In genomic region chrX:69226459-69227158, GRCh38 we compare ENCODE assay signal across 19 cellular contexts.
DNase-seq lines count a peak whose midpoint lies in the region; ATAC-seq and TF ChIP-seq lines count a peak whose summit lies in the region.
"Had no signal": no experiment of that assay in that cellular context is flagged by ENCODE, and none has a peak within 500 bp of the region (broad histone marks: within the 10 kb centered on the region; RNA-seq: fewer than 3 reads in every experiment).

No MANE protein-coding gene starts in this region.

- H3K4me1 ChIP-seq in HEK293 (ENCODE audit: control insufficient read depth, insufficient read depth, low read length) = no peaks in the 10 kb centered on the region
- H3K4me1 ChIP-seq: Caco-2 had no signal

- H3K9me3 Mint-ChIP-seq in type B pancreatic cell = peaks cover 8% of the 10 kb centered on the region
- no peaks in the 10 kb centered on the region for H3K9me3 Mint-ChIP-seq in WTC11
- H3K9me3 Mint-ChIP-seq: CD4-positive, CD25-positive, alpha-beta regulatory T cell; CD8-positive, alpha-beta T cell had no signal

- POLR2A ChIA-PET in HEK293 (lab: Yijun Ruan, JAX) (no interaction called here), WTC11 (lab: Charles Lee) (no interaction called here)

- no peak for ATAC-seq in activated CD4-positive, CD25-positive, alpha-beta regulatory T cell treated with anti-CD3 and anti-CD28 coated beads, Interleukin-2, amount 50 U/mL, for 24 hours
- ATAC-seq in WTC11 = no peak
- ATAC-seq: CD8-positive, alpha-beta T cell had no signal

- no peak for TF ChIP-seq CTCF in HEK293 (tag by site-specific recombination; IDR thresholded peaks at IDR 0.05)
- no peak for TF ChIP-seq CTCF in type B pancreatic cell (conservative IDR thresholded peaks at IDR 0.05)
- no peak for TF ChIP-seq CTCF in WTC11 (IDR thresholded peaks at IDR 0.05)

- no peaks in the 10 kb centered on the region for H3K9me3 ChIP-seq in HEK293 (ENCODE audit: control insufficient read depth, insufficient read depth, low read depth, low read length)
- H3K9me3 ChIP-seq: BLaER1, Caco-2 had no signal

- H3K27ac Mint-ChIP-seq in type B pancreatic cell (no peak overlapping the region), WTC11 (no peak overlapping the region)
- H3K27ac Mint-ChIP-seq: B cell; CD4-positive, CD25-positive, alpha-beta regulatory T cell; CD8-positive, alpha-beta T cell had no signal

- H3K4me1 Mint-ChIP-seq in type B pancreatic cell (ENCODE audit: unreplicated experiment) (peaks cover 6% of the 10 kb centered on the region), WTC11 (peaks cover 8% of the 10 kb centered on the region)
- H3K4me1 Mint-ChIP-seq: B cell; CD4-positive, CD25-positive, alpha-beta regulatory T cell had no signal

- CTCF ChIA-PET in HEK293 (lab: Yijun Ruan, JAX) = interaction anchor here (0.6 to 0.9 kb wide), 2 partner anchors 404 to 495 kb away, joined by 3 read pairs; no protein-coding TSS in a partner anchor
- CTCF ChIA-PET in WTC11 (lab: Charles Lee) = interaction anchor here (1.1 kb wide), 1 partner anchor 161 kb away, joined by 3 read pairs; no protein-coding TSS in a partner anchor

- no peak overlapping the region for H3K27ac ChIP-seq in HEK293 (ENCODE audit: extremely low read depth, low read depth, low read length)
- H3K27ac ChIP-seq: 22Rv1, BLaER1, C4-2B, GM23248 had no signal

- H3K4me3 Mint-ChIP-seq in type B pancreatic cell (no peak overlapping the region), WTC11 (no peak overlapping the region)
- H3K4me3 Mint-ChIP-seq: B cell; CD4-positive, CD25-positive, alpha-beta regulatory T cell; CD8-positive, alpha-beta T cell had no signal

- H3K36me3 Mint-ChIP-seq in type B pancreatic cell (no peaks in the 10 kb centered on the region), WTC11 (no peaks in the 10 kb centered on the region)
- H3K36me3 Mint-ChIP-seq: CD4-positive, CD25-positive, alpha-beta regulatory T cell; CD8-positive, alpha-beta T cell had no signal

- no peaks in the 10 kb centered on the region for H3K36me3 ChIP-seq in HEK293 (ENCODE audit: control insufficient read depth in 2 of 2, insufficient read depth in 1 of 2, low read length in 2 of 2)
- H3K36me3 ChIP-seq: BLaER1 had no signal

- H3K27me3 Mint-ChIP-seq in type B pancreatic cell (peaks cover 5% of the 10 kb centered on the region), WTC11 (ENCODE audit: low read depth) (peaks cover 77% of the 10 kb centered on the region)
- H3K27me3 Mint-ChIP-seq: CD4-positive, CD25-positive, alpha-beta regulatory T cell had no signal

- H3K4me3 ChIP-seq in HEK293 (ENCODE audit: low read depth, low read length) = no peak overlapping the region
- H3K4me3 ChIP-seq: BLaER1, GM23248 had no signal

- DNase-seq in activated CD4-positive, CD25-positive, alpha-beta regulatory T cell treated with anti-CD3 and anti-CD28 coated beads, Interleukin-2, amount 50 U/mL, for 72 hours = peak; percentile 13
- DNase-seq in islet precursor cell (peak; percentile 25), type B pancreatic cell (ENCODE audit: extremely low spot score, unreplicated experiment) (peak; percentile 34), WTC11 (ENCODE audit: low spot score) (no peak), ureter (ENCODE audit: low spot score) (no peak)
- DNase-seq: Caco-2; CD4-positive, CD25-positive, alpha-beta regulatory T cell; DMS153; DND-41; GM23248; H7; HCEC 1CT had no signal

TF ChIP-seq in HEK293, 187 proteins besides CTCF, POLR2A, EP300 and RAD21 (continues in another document):
- TF ChIP-seq ZNF830 (tag by site-specific recombination; IDR thresholded peaks at IDR 0.05; ENCODE audit: low read depth) = no peak
- TF ChIP-seq, protein P1, sequence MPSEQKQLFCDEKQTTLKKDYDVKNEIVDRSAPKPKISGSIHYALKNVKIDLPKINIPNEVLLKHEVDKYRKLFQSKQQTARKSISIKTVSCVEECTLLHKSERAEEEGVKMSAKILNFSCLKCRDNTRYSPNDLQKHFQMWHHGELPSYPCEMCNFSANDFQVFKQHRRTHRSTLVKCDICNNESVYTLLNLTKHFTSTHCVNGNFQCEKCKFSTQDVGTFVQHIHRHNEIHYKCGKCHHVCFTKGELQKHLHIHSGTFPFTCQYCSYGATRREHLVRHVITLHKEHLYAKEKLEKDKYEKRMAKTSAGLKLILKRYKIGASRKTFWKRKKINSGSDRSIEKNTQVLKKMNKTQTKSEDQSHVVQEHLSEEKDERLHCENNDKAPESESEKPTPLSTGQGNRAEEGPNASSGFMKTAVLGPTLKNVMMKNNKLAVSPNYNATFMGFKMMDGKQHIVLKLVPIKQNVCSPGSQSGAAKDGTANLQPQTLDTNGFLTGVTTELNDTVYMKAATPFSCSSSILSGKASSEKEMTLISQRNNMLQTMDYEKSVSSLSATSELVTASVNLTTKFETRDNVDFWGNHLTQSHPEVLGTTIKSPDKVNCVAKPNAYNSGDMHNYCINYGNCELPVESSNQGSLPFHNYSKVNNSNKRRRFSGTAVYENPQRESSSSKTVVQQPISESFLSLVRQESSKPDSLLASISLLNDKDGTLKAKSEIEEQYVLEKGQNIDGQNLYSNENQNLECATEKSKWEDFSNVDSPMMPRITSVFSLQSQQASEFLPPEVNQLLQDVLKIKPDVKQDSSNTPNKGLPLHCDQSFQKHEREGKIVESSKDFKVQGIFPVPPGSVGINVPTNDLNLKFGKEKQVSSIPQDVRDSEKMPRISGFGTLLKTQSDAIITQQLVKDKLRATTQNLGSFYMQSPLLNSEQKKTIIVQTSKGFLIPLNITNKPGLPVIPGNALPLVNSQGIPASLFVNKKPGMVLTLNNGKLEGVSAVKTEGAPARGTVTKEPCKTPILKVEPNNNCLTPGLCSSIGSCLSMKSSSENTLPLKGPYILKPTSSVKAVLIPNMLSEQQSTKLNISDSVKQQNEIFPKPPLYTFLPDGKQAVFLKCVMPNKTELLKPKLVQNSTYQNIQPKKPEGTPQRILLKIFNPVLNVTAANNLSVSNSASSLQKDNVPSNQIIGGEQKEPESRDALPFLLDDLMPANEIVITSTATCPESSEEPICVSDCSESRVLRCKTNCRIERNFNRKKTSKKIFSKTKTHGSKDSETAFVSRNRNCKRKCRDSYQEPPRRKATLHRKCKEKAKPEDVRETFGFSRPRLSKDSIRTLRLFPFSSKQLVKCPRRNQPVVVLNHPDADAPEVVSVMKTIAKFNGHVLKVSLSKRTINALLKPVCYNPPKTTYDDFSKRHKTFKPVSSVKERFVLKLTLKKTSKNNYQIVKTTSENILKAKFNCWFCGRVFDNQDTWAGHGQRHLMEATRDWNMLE (tag by site-specific recombination; conservative IDR thresholded peaks at IDR 0.05; ENCODE audit: low read depth) = no peak
- TF ChIP-seq GFI1B (tag by site-specific recombination; IDR thresholded peaks at IDR 0.05) = no peak
- TF ChIP-seq SCRT1 (tag by site-specific recombination; IDR thresholded peaks at IDR 0.05; ENCODE audit: borderline replicate concordance) = peak; percentile 66; the same call in 1 of the 2 replicates
- 0 out of 2 replicates have a peak, but pooled peaks have one; percentile 52 for TF ChIP-seq SCRT2 (tag by site-specific recombination; IDR thresholded peaks at IDR 0.05)
- no peak for TF ChIP-seq ZSCAN23 (tag by site-specific recombination; IDR thresholded peaks at IDR 0.05)

TF ChIP-seq in WTC11, 78 proteins besides CTCF, POLR2A, EP300 and RAD21:
- no peak for TF ChIP-seq CREM (CRISPR knock-in tag; IDR thresholded peaks at IDR 0.05)
- TF ChIP-seq SOX15 (CRISPR knock-in tag; IDR thresholded peaks at IDR 0.05) = no peak
- no peak for TF ChIP-seq PRDM15 (CRISPR knock-in tag; IDR thresholded peaks at IDR 0.05)
- TF ChIP-seq ZNF423 (CRISPR knock-in tag; IDR thresholded peaks at IDR 0.05) = no peak
- no peak for TF ChIP-seq ZNF396 (CRISPR knock-in tag; IDR thresholded peaks at IDR 0.05; ENCODE audit: borderline replicate concordance)
- no peak for TF ChIP-seq USF2 (CRISPR knock-in tag; IDR thresholded peaks at IDR 0.05)

Comparison
In these comparisons a context has a peak if more than half of its experiments do, and no peak if none do; other contexts are left out.
1. DNase-seq: peak in activated CD4-positive, CD25-positive, alpha-beta regulatory T cell treated with anti-CD3 and anti-CD28 coated beads, Interleukin-2, amount 50 U/mL, for 72 hours (single experiment), islet precursor cell (single experiment) and type B pancreatic cell (single experiment); none in WTC11 (single experiment) and ureter (single experiment).